Comparison of ENCODE assay signal across 2 cellular contexts in the genomic region with DNA sequence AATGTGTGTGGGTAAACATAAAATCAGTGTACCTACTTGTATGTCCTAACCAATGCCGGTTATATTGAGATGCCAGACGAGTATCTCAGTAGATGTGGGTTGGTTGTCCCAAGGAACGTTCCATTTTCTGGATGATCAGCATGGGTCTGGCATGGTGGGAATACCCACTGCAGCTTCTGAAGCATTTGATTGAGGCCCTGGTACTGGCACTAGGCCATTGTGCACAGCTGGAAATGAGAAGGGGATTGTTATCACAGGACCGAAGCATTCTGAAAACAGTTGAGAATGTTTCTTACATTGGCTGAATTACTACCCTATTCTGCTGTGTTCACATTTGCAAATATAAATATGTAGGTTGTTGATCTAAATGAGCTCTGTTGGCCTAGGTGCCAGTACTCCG.
TF ChIP-seq lines count a peak whose summit lies in the region.

No MANE protein-coding gene starts in this region.

TF ChIP-seq in GM23338, 12 proteins besides CTCF, POLR2A, EP300 and RAD21:
- TF ChIP-seq, protein P1, sequence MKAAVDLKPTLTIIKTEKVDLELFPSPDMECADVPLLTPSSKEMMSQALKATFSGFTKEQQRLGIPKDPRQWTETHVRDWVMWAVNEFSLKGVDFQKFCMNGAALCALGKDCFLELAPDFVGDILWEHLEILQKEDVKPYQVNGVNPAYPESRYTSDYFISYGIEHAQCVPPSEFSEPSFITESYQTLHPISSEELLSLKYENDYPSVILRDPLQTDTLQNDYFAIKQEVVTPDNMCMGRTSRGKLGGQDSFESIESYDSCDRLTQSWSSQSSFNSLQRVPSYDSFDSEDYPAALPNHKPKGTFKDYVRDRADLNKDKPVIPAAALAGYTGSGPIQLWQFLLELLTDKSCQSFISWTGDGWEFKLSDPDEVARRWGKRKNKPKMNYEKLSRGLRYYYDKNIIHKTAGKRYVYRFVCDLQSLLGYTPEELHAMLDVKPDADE (IDR thresholded peaks at IDR 0.05) = no peak
- TF ChIP-seq CREB1 (CRISPR knock-in tag; IDR thresholded peaks at IDR 0.05; ENCODE audit: low read depth) (no peak), STAT1 (IDR thresholded peaks at IDR 0.05; ENCODE audit: unreplicated experiment) (no peak), POLR2AphosphoS5 (IDR thresholded peaks at IDR 0.05; ENCODE audit: low read depth) (no peak)

TF ChIP-seq in H1, 55 proteins besides CTCF, POLR2A, EP300 and RAD21:
- TF ChIP-seq BACH1 (IDR thresholded peaks at IDR 0.05; ENCODE audit: low read length) (no peak), CTBP2 (IDR thresholded peaks at IDR 0.05; ENCODE audit: borderline replicate concordance, insufficient read depth, insufficient read length, low read length) (no peak), SP2 (IDR thresholded peaks at IDR 0.05; ENCODE audit: low read length) (no peak), MAFK (IDR thresholded peaks at IDR 0.05; ENCODE audit: low read depth, low read length) (no peak), TCF12 (IDR thresholded peaks at IDR 0.05; ENCODE audit: low read depth, low read length) (no peak)
